1 cellular context compared by ENCODE assay signal in genomic region chr17:68418876-68419275, GRCh38.
TF ChIP-seq lines count a peak whose summit lies in the region.

No MANE protein-coding gene starts in this region.

TF ChIP-seq in GM23338, 12 proteins besides CTCF, POLR2A, EP300 and RAD21 (continued from another document):
- no peak for TF ChIP-seq ZNF462 (CRISPR knock-in tag; IDR thresholded peaks at IDR 0.05)
- TF ChIP-seq EZH2 (IDR thresholded peaks at IDR 0.05; ENCODE audit: low read depth, unreplicated experiment) = no peak
